ENCODE assay signal across 19 cellular contexts in the genomic region with DNA sequence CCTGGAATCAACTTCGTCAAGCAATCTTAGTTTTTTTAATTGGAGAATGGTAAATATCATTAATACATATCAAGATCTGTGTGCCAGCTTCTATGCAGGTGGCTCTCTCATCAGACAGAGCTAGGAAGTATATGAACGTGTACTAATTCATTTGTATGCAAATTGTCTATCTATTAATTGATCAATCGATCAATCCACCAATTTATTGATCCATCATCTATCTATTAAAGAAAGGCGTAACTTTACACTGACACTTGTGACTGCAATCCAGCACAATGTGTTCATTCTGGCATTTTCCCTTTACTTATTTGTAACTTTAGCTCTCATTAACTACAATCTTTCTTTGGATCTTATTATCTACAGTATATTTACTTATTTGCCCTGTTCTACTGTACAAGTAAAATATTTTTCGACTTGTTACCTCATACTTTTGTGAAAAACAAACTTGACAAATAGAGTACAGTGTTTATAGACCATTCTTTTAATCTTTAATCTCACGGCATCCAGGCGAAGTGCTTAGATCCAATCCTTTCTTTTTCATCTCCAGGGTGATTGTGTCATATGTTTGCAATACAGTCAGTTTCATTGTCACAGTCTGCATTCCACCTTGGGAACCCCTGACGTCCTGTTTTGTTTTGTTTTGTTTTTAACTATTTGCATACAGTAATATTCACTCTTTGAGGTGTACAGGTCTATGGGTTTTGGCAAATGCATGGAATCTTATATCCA. TPM values are rescaled to one million over a fixed set of nuclear protein-coding genes. Genes with fewer than 3 reads are reported as not detected.
DNase-seq lines count a peak whose midpoint lies in the region; TF ChIP-seq lines count a peak whose summit lies in the region.
"Had no signal": no experiment of that assay in that cellular context is flagged by ENCODE, and none has a peak within 500 bp of the region (broad histone marks: within the 10 kb centered on the region; RNA-seq: fewer than 3 reads in every experiment).

No MANE protein-coding gene starts in this region.

- no peaks in the 10 kb centered on the region for H3K36me3 ChIP-seq in sigmoid colon

- TF ChIP-seq CTCF in sigmoid colon (IDR thresholded peaks at IDR 0.05): no peak

- TF ChIP-seq POLR2A in sigmoid colon (IDR thresholded peaks at IDR 0.05): no peak

- DNase-seq in SIG-M5 treated with dmso at 0.1 percent for 504 hours (lab: John Stamatoyannopoulos, UW; ENCODE audit: unreplicated experiment) (peak; percentile 13), SIG-M5 (lab: John Stamatoyannopoulos, UW) (no peak), LoVo (ENCODE audit: low spot score) (peak; percentile 28), kidney tubule cell (ENCODE audit: low spot score) (peak; percentile 13), retina (no peak), EL (no peak), sigmoid colon (no peak)
- DNase-seq: CD4-positive, alpha-beta T cell; DMS79 treated with DMSO at 0.1 percent for 48 hours; IMR-90; NCI-H1105; NCI-H1694 treated with DMSO at 0.1 percent for 48 hours; NCI-H2107; NCI-H510A; SW 1271 had no signal

- TF ChIP-seq EP300 in sigmoid colon (IDR thresholded peaks at IDR 0.05): no peak

- intact Hi-C loops in sigmoid colon (cut with DNase I): no loop called here

- peaks cover 0 to 7% (median 2%) of the 10 kb centered on the region in 4 donors for H3K4me1 ChIP-seq in sigmoid colon

- no peaks in the 10 kb centered on the region for H3K27me3 ChIP-seq in sigmoid colon

- no peak overlapping the region for H3K27ac ChIP-seq in sigmoid colon

- 12 to 51% methylated on average over 8 of the region's 8 CpGs for WGBS in sigmoid colon, 2 donors

- H3K9me3 ChIP-seq in sigmoid colon: no peaks in the 10 kb centered on the region

- no peak overlapping the region for H3K4me3 ChIP-seq in sigmoid colon

RNA-seq across cellular contexts. Expression of a gene that starts 22.0 kb away (rescaled TPM):
- total RNA-seq in sigmoid colon: not detected
- not detected for polyA plus RNA-seq in sigmoid colon
- total RNA-seq: CD4-positive, alpha-beta T cell; G401; IMR-90; LHCN-M2; SK-MEL-5 had no signal
- polyA plus RNA-seq: BJ, IMR-90 had no signal

RNA-seq across cellular contexts. Expression of a gene that starts 30.1 kb away (rescaled TPM):
- 100 to 1,000 TPM in 3 of 4 donors, 10 to 100 TPM in 1; 66.0 to 191 (median 146) TPM for total RNA-seq in sigmoid colon
- polyA plus RNA-seq in sigmoid colon: 10 to 100 TPM in 1 of 3 donors, 1 to 10 TPM in 2; 3.7 to 41.8 (median 7.8) TPM
- total RNA-seq: G401 had no signal

Comparison
In these comparisons a context has a peak if more than half of its experiments do, and no peak if none do; other contexts are left out.
1. DNase-seq: peak in SIG-M5 treated with dmso at 0.1 percent for 504 hours (single experiment), LoVo (single experiment) and kidney tubule cell (single experiment); none in SIG-M5 (single experiment), retina (single experiment), EL (single experiment) and sigmoid colon (single experiment).